21 cellular contexts compared by ENCODE assay signal in the genomic region with DNA sequence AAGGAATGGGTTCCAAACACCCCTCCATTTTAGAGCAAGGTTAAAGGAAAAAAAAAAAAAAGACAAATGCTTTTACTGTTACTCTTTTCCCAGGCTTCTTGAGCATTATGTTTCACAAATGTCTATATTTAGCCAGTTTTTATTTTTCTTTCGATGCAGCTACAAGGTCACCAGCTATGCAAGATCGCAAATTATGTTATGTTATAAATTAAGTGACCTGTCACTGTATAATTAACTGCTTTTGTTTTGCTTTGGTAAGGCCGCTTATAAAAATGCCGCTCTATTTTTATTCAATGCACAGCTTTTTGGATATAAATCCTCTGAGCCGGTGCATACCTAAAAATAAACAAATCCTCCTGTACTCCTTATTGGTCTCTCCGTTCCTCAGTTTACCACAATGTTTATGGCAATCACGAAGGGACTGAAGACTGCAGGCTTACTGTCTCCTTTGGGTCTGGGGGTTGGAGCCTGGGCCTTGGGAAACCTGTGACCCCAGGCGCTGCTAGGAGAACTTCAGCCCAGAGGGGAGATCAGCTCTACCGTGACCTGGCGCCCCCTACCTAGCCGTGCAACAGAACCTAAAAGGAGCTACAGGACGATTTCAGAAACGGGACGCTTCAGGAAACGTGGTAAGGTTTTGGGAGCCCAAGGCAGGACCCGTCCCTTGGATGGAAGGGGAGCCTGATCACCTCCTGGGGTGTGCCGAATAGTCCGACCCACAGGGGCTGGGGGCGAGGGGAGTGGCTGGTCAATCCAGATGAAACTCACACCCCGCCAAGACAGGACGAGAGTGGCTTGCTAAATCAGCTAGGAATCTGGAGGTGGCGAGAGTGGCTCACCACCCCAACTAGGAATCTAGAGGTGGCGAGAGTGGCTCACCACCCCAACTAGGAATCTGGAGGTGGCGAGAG.
"Had no signal": no experiment of that assay in that cellular context is flagged by ENCODE, and none has a peak within 500 bp of the region (broad histone marks: within the 10 kb centered on the region; RNA-seq: fewer than 3 reads in every experiment).

No MANE protein-coding gene starts in this region.

- DNase-seq: activated CD4-positive, alpha-beta memory T cell treated with anti-CD3 and anti-CD28 coated beads, Interleukin-2, amount 10 ng/mL, durations not matched to agents 7 days and 5 days; activated naive CD4-positive, alpha-beta T cell; activated naive CD8-positive, alpha-beta T cell treated with anti-CD3 and anti-CD28 coated beads for 36 hours; activated T-cell treated with anti-CD3 and anti-CD28 coated beads, Interleukin-2, amount 50 U/mL, for 1 hour; amniotic stem cell; dermis blood vessel endothelial cell; effector memory CD8-positive, alpha-beta T cell; foreskin fibroblast; glutamatergic neuron; immature natural killer cell; kidney glomerular epithelial cell; occipital lobe; retina; stimulated activated CD4-positive, alpha-beta T cell treated with anti-CD3 and anti-CD28 coated beads, Interleukin-12 subunit alpha, Interleukin-12 subunit beta, amount 100 ng/mL, for 4 hours; stimulated activated CD4-positive, alpha-beta T cell treated with anti-CD3 and anti-CD28 coated beads, Interleukin-1b, Interleukin-23, amount 100 ng/mL, for 48 hours; stimulated activated CD8-positive, alpha-beta memory T cell treated with anti-CD3 and anti-CD28 coated beads, Interleukin-4, amount 100 ng/mL, for 48 hours; stimulated activated naive CD4-positive, alpha-beta T cell; T-helper 17 cell; thyroid gland had no signal

- H3K4me3 ChIP-seq: thyroid gland had no signal

- H3K27ac ChIP-seq: thyroid gland, VCaP had no signal

- H3K36me3 ChIP-seq: thyroid gland had no signal

- ATAC-seq: effector memory CD8-positive, alpha-beta T cell; T-helper 17 cell had no signal

- H3K27me3 ChIP-seq: thyroid gland had no signal

- FAIRE-seq: urothelium cell line had no signal

- H3K9me3 ChIP-seq: thyroid gland had no signal
